8 cellular contexts compared by ENCODE assay signal in genomic region chr10:127919418-127920191, GRCh38. TPM values are rescaled to one million over a fixed set of nuclear protein-coding genes. Genes with fewer than 3 reads are reported as not detected.
DNase-seq lines count a peak whose midpoint lies in the region; ATAC-seq and TF ChIP-seq lines count a peak whose summit lies in the region.

No MANE protein-coding gene starts in this region.

- no peak overlapping the region for H3K4me3 Mint-ChIP-seq in dendritic cell treated with granulocyte-macrophage colony-stimulating factor and Interleukin-4, amounts not matched to agents 40 ng/mL and 50 ng/mL, for 4 days
- no peak overlapping the region for H3K4me3 Mint-ChIP-seq in activated naive CD4-positive, alpha-beta T cell treated with anti-CD3 and anti-CD28 coated beads, Interleukin-2, amount 10 ng/mL, durations not matched to agents 7 days and 5 days

- no peak overlapping the region for H2BK15ac ChIP-seq in neuronal stem cell (ENCODE audit: low read length)

- no peaks in the 10 kb centered on the region for H3K36me3 ChIP-seq in DND-41 (ENCODE audit: insufficient read depth, low read length)
- H3K36me3 ChIP-seq in neuronal stem cell (replicated peaks in 1 of 2; ENCODE audit: control insufficient read depth in 2 of 2, insufficient read depth in 2 of 2, low read length in 2 of 2), result no peaks in the 10 kb centered on the region

- H2BK5ac ChIP-seq in neuronal stem cell (ENCODE audit: low read length), result no peak overlapping the region

- intact Hi-C loops in dendritic cell treated with granulocyte-macrophage colony-stimulating factor and Interleukin-4, amounts not matched to agents 40 ng/mL and 50 ng/mL, for 4 days (cut with micrococcal nuclease), result no loop called here

- peaks cover 9% of the 10 kb centered on the region for H3K9me3 Mint-ChIP-seq in dendritic cell treated with granulocyte-macrophage colony-stimulating factor and Interleukin-4, amounts not matched to agents 40 ng/mL and 50 ng/mL, for 4 days
- H3K9me3 Mint-ChIP-seq in activated naive CD4-positive, alpha-beta T cell treated with anti-CD3 and anti-CD28 coated beads, Interleukin-2, amount 10 ng/mL, durations not matched to agents 7 days and 5 days, result no peaks in the 10 kb centered on the region

- H4K91ac ChIP-seq in neuronal stem cell (ENCODE audit: low read depth, low read length, poor library complexity), result no peak overlapping the region

- DNase-seq in DND-41 (peak; percentile 13), LHCN-M2 (ENCODE audit: low read depth) (peak; percentile 43), neuronal stem cell (ENCODE audit: low spot score) (no peak), activated T-cell treated with anti-CD3 and anti-CD28 coated beads for 4 hours (no peak)
- no peak for DNase-seq in activated naive CD4-positive, alpha-beta T cell treated with anti-CD3 and anti-CD28 coated beads, Interleukin-2, amount 10 ng/mL, durations not matched to agents 7 days and 5 days

- H3K4me1 Mint-ChIP-seq in dendritic cell treated with granulocyte-macrophage colony-stimulating factor and Interleukin-4, amounts not matched to agents 40 ng/mL and 50 ng/mL, for 4 days (ENCODE audit: low read depth), result peaks cover 68% of the 10 kb centered on the region
- H3K4me1 Mint-ChIP-seq in activated naive CD4-positive, alpha-beta T cell treated with anti-CD3 and anti-CD28 coated beads, Interleukin-2, amount 10 ng/mL, durations not matched to agents 7 days and 5 days, result no peaks in the 10 kb centered on the region

- H3K4ac ChIP-seq in neuronal stem cell (ENCODE audit: low read length), result no peak overlapping the region

- no peaks in the 10 kb centered on the region for H4K20me1 ChIP-seq in DND-41 (ENCODE audit: insufficient read depth, low read length)

- WGBS in neuronal stem cell (ENCODE audit: extremely low coverage in 2 of 2, insufficient read length in 2 of 2, insufficient replicate concordance in 1 of 2), 2 donors, result no CpG with 5 or more reads among the region's 11 CpGs

- H3K9me3 ChIP-seq in DND-41 (ENCODE audit: insufficient read depth, low read length, severe bottlenecking) (no peaks in the 10 kb centered on the region), neuronal stem cell (replicated peaks in 1 of 2; ENCODE audit: control insufficient read depth in 2 of 2, insufficient read depth in 1 of 2, low read depth in 1 of 2, low read length in 2 of 2) (no peaks in the 10 kb centered on the region)

- H3K27ac ChIP-seq in DND-41 (ENCODE audit: low read length), result no peak overlapping the region
- no peak overlapping the region for H3K27ac ChIP-seq in neuronal stem cell (replicated peaks; ENCODE audit: low read length)

- H3K23ac ChIP-seq in neuronal stem cell (ENCODE audit: low read depth, low read length, poor library complexity), result peak overlapping the region; percentile 77

- H3K79me2 ChIP-seq in DND-41 (ENCODE audit: insufficient read depth, low read length), result no peaks in the 10 kb centered on the region

- peak overlapping the region; percentile 85 for H3K27ac Mint-ChIP-seq in dendritic cell treated with granulocyte-macrophage colony-stimulating factor and Interleukin-4, amounts not matched to agents 40 ng/mL and 50 ng/mL, for 4 days
- H3K27ac Mint-ChIP-seq in activated naive CD4-positive, alpha-beta T cell treated with anti-CD3 and anti-CD28 coated beads, Interleukin-2, amount 10 ng/mL, durations not matched to agents 7 days and 5 days, result no peak overlapping the region

- H4K8ac ChIP-seq in neuronal stem cell (ENCODE audit: low read depth, low read length), result no peak overlapping the region

- H3K4me3 ChIP-seq in DND-41 (ENCODE audit: low read depth in 1 of 2, low read length in 2 of 2) (no peak overlapping the region), neuronal stem cell (ENCODE audit: low read length in 2 of 2) (no peak overlapping the region)

- H3K27me3 ChIP-seq in DND-41 (ENCODE audit: insufficient read depth, low read length, poor library complexity), result no peaks in the 10 kb centered on the region
- H3K27me3 ChIP-seq in neuronal stem cell (ENCODE audit: control insufficient read depth in 3 of 3, insufficient read depth in 3 of 3, low read depth in 1 of 3, low read length in 3 of 3), result no peaks in the 10 kb centered on the region

- H3K9ac ChIP-seq in DND-41 (ENCODE audit: low read depth, low read length) (no peak overlapping the region), neuronal stem cell (ENCODE audit: low read depth, low read length, poor library complexity) (no peak overlapping the region)

- CTCF ChIA-PET in activated naive CD4-positive, alpha-beta T cell treated with anti-CD3 and anti-CD28 coated beads, Interleukin-2, amount 10 ng/mL, durations not matched to agents 7 days and 5 days (lab: Charles Lee), result interaction anchor here (0.9 to 1.5 kb wide), 2 partner anchors 92 to 94 kb away, joined by 3 read pairs; no protein-coding TSS in a partner anchor

- no peaks in the 10 kb centered on the region for H3K79me1 ChIP-seq in neuronal stem cell (ENCODE audit: low read depth, low read length)

- H2BK120ac ChIP-seq in neuronal stem cell (ENCODE audit: low read depth, low read length), result no peak overlapping the region

- H3K27me3 Mint-ChIP-seq in dendritic cell treated with granulocyte-macrophage colony-stimulating factor and Interleukin-4, amounts not matched to agents 40 ng/mL and 50 ng/mL, for 4 days, result no peaks in the 10 kb centered on the region
- H3K27me3 Mint-ChIP-seq in activated naive CD4-positive, alpha-beta T cell treated with anti-CD3 and anti-CD28 coated beads, Interleukin-2, amount 10 ng/mL, durations not matched to agents 7 days and 5 days, result peaks cover 11% of the 10 kb centered on the region

- ATAC-seq in DND-41 (ENCODE audit: insufficient read depth, low read depth) (peak; percentile 59; the same call in 2 of the 3 replicates), GM18861 (IDR thresholded peaks at IDR 0.05; ENCODE audit: unreplicated experiment) (no peak), HG03521 (IDR thresholded peaks at IDR 0.05; ENCODE audit: unreplicated experiment) (no peak)

- peak overlapping the region; percentile 52 for H2AK5ac ChIP-seq in neuronal stem cell (ENCODE audit: low read depth, low read length)

- H2BK12ac ChIP-seq in neuronal stem cell (ENCODE audit: low read length), result no peak overlapping the region

- H2AFZ ChIP-seq in DND-41 (ENCODE audit: low read depth, low read length), result no peak overlapping the region
- H2AFZ ChIP-seq in neuronal stem cell (ENCODE audit: low read length), result no peak overlapping the region

- TF ChIP-seq CTCF in DND-41 (IDR thresholded peaks at IDR 0.05; ENCODE audit: borderline replicate concordance, extremely low read depth, low read length, poor library complexity, severe bottlenecking), result peak; percentile 46

- no peak overlapping the region for H3K18ac ChIP-seq in neuronal stem cell (ENCODE audit: low read length)

- peaks cover 10% of the 10 kb centered on the region for H3K36me3 Mint-ChIP-seq in dendritic cell treated with granulocyte-macrophage colony-stimulating factor and Interleukin-4, amounts not matched to agents 40 ng/mL and 50 ng/mL, for 4 days (ENCODE audit: low read depth)
- no peaks in the 10 kb centered on the region for H3K36me3 Mint-ChIP-seq in activated naive CD4-positive, alpha-beta T cell treated with anti-CD3 and anti-CD28 coated beads, Interleukin-2, amount 10 ng/mL, durations not matched to agents 7 days and 5 days

- H3K4me2 ChIP-seq in DND-41 (ENCODE audit: insufficient read depth, low read length) (no peak overlapping the region), neuronal stem cell (ENCODE audit: insufficient read depth, low read length, poor library complexity, severe bottlenecking) (no peak overlapping the region)

- H3K4me1 ChIP-seq in DND-41 (ENCODE audit: insufficient read depth, low read length) (no peaks in the 10 kb centered on the region), neuronal stem cell (ENCODE audit: control insufficient read depth in 2 of 2, insufficient read depth in 1 of 2, low read depth in 1 of 2, low read length in 2 of 2) (no peaks in the 10 kb centered on the region)

- H3K14ac ChIP-seq in neuronal stem cell (ENCODE audit: low read length), result no peak overlapping the region

RNA-seq across cellular contexts. Expression of gene PTPRE, which starts 12.7 kb away (rescaled TPM):
- 5.2 and 6.8 TPM in 2 replicates for total RNA-seq in LHCN-M2 (2014; rRNA removed)
- 2.1 TPM for polyA plus RNA-seq in LHCN-M2 (2012)
- polyA plus RNA-seq in neuronal stem cell (2013, experiment 1 of 2), result 0.52 TPM
- polyA plus RNA-seq in neuronal stem cell (2013, experiment 2 of 2), result 1.0 TPM

RNA-seq across cellular contexts. Expression of gene CLRN3, which starts 26.9 kb away (rescaled TPM):
- total RNA-seq in LHCN-M2 (2014; rRNA removed), result not detected in 2 replicates
- polyA plus RNA-seq in LHCN-M2 (2012), result not detected
- not detected for polyA plus RNA-seq in neuronal stem cell (2013, experiment 1 of 2)
- not detected for polyA plus RNA-seq in neuronal stem cell (2013, experiment 2 of 2)

Comparison
In these comparisons a context has a peak if more than half of its experiments do, and no peak if none do; other contexts are left out.
1. DNase-seq: peak in DND-41 (single experiment) and LHCN-M2 (single experiment); none in neuronal stem cell (single experiment), activated naive CD4-positive, alpha-beta T cell treated with anti-CD3 and anti-CD28 coated beads, Interleukin-2, amount 10 ng/mL, durations not matched to agents 7 days and 5 days (single experiment) and activated T-cell treated with anti-CD3 and anti-CD28 coated beads for 4 hours (single experiment).